16 cellular contexts compared by ENCODE assay signal in genomic region chr3:149010504-149010951, GRCh38. TPM values are rescaled to one million over a fixed set of nuclear protein-coding genes. Genes with fewer than 3 reads are reported as not detected.
A peak's percentile ranks its signal among the peaks of the same experiment; 100 is the strongest.
DNase-seq lines count a peak whose midpoint lies in the region; ATAC-seq and TF ChIP-seq lines count a peak whose summit lies in the region.
"Had no signal": no experiment of that assay in that cellular context is flagged by ENCODE, and none has a peak within 500 bp of the region (broad histone marks: within the 10 kb centered on the region; RNA-seq: fewer than 3 reads in every experiment).

No MANE protein-coding gene starts in this region.

- no peak for ATAC-seq in activated naive CD4-positive, alpha-beta T cell treated with anti-CD3 and anti-CD28 coated beads, Interleukin-2, amount 50 U/mL, for 72 hours
- no peak for ATAC-seq in GM18502 (IDR thresholded peaks at IDR 0.05; ENCODE audit: poor library complexity, unreplicated experiment)
- ATAC-seq in HG03460 (IDR thresholded peaks at IDR 0.05; ENCODE audit: unreplicated experiment) = no peak

- H3K27me3 Mint-ChIP-seq in neural progenitor cell (ENCODE audit: insufficient read depth, low read depth) = peaks cover 5% of the 10 kb centered on the region

- no peaks in the 10 kb centered on the region for H3K9me3 ChIP-seq in AG04450 (ENCODE audit: control insufficient read depth, insufficient read depth, low read length)
- H3K9me3 ChIP-seq in esophagus muscularis mucosa = no peaks in the 10 kb centered on the region
- H3K9me3 ChIP-seq in neural progenitor cell (ENCODE audit: low read depth) = no peaks in the 10 kb centered on the region
- H3K9me3 ChIP-seq: breast epithelium had no signal

- H3K4me1 Mint-ChIP-seq in neural progenitor cell = peaks cover 3% of the 10 kb centered on the region

- TF ChIP-seq POLR2A in esophagus muscularis mucosa (IDR thresholded peaks at IDR 0.05; ENCODE audit: low read depth) = no peak

- H3K4me1 ChIP-seq in KMS-11 (ENCODE audit: low read depth, poor library complexity, severe bottlenecking) (peaks cover 79% of the 10 kb centered on the region), esophagus muscularis mucosa (peaks cover 10 to 54% (median 45%) of the 10 kb centered on the region in 4 donors), neural progenitor cell (no peaks in the 10 kb centered on the region)
- H3K4me1 ChIP-seq: breast epithelium had no signal

- intact Hi-C loops in esophagus muscularis mucosa (cut with DNase I) = loop anchor here (10.0 kb wide), 1 partner anchor 56 kb away; no protein-coding TSS in a partner anchor

- H3K27ac Mint-ChIP-seq in neural progenitor cell = peak overlapping the region; percentile 13
- no peak overlapping the region for H3K27ac Mint-ChIP-seq in activated naive CD4-positive, alpha-beta T cell treated with anti-CD3 and anti-CD28 coated beads, Interleukin-2, amount 50 U/mL, for 72 hours

- no peaks in the 10 kb centered on the region for H3K9me3 Mint-ChIP-seq in neural progenitor cell
- H3K9me3 Mint-ChIP-seq in activated naive CD4-positive, alpha-beta T cell treated with anti-CD3 and anti-CD28 coated beads, Interleukin-2, amount 50 U/mL, for 72 hours = no peaks in the 10 kb centered on the region

- POLR2A ChIA-PET in AG04450 (lab: Yijun Ruan, JAX) = no interaction called here

- H3K36me3 ChIP-seq in KMS-11 (ENCODE audit: insufficient read depth) = peaks cover 66% of the 10 kb centered on the region
- H3K36me3 ChIP-seq in esophagus muscularis mucosa = peaks cover 12 to 81% (median 57%) of the 10 kb centered on the region in 4 donors
- no peaks in the 10 kb centered on the region for H3K36me3 ChIP-seq in neural progenitor cell
- H3K36me3 ChIP-seq: breast epithelium had no signal

- TF ChIP-seq EP300 in esophagus muscularis mucosa (IDR thresholded peaks at IDR 0.05) = no peak

- H3K9ac ChIP-seq in KMS-11 (no peak overlapping the region), neural progenitor cell (no peak overlapping the region)

- H3K79me2 ChIP-seq in KMS-11 (ENCODE audit: insufficient read depth, low read depth) (peaks cover 88% of the 10 kb centered on the region), neural progenitor cell (ENCODE audit: low read depth) (no peaks in the 10 kb centered on the region)

- H3F3A ChIP-seq in neural progenitor cell (ENCODE audit: low read depth) = no peaks in the 10 kb centered on the region

- peak overlapping the region; percentile 71 for H3K27ac ChIP-seq in AG04450 (ENCODE audit: low read depth, low read length)
- peak overlapping the region; percentile 13; the same call in 1 of the 2 replicates for H3K27ac ChIP-seq in KMS-11
- H3K27ac ChIP-seq in esophagus muscularis mucosa (replicated peaks in 1 of 4) = peak overlapping the region; percentile 71 to 81 (median 72)
- no peak overlapping the region for H3K27ac ChIP-seq in neural progenitor cell
- H3K27ac ChIP-seq: breast epithelium had no signal

- no peak for TF ChIP-seq CTCF in AG04450 (IDR thresholded peaks at IDR 0.05; ENCODE audit: low read depth, low read length)
- TF ChIP-seq CTCF in KMS-11 (conservative IDR thresholded peaks at IDR 0.05; ENCODE audit: low read depth, low read length) = no peak
- TF ChIP-seq CTCF in esophagus muscularis mucosa (IDR thresholded peaks at IDR 0.05) = no peak
- no peak for TF ChIP-seq CTCF in neural progenitor cell (IDR thresholded peaks at IDR 0.05)

- no peak overlapping the region for H2AFZ ChIP-seq in KMS-11 (ENCODE audit: low read depth)
- H2AFZ ChIP-seq in neural progenitor cell (replicated peaks) = no peak overlapping the region

- H4K20me1 ChIP-seq in KMS-11 (ENCODE audit: insufficient read depth) (no peaks in the 10 kb centered on the region), neural progenitor cell (ENCODE audit: low read depth) (no peaks in the 10 kb centered on the region)

- no peaks in the 10 kb centered on the region for H3K27me3 ChIP-seq in AG04450 (ENCODE audit: control insufficient read depth, insufficient read depth, low read length)
- no peaks in the 10 kb centered on the region for H3K27me3 ChIP-seq in KMS-11 (ENCODE audit: insufficient read depth, low read depth)
- no peaks in the 10 kb centered on the region for H3K27me3 ChIP-seq in esophagus muscularis mucosa
- no peaks in the 10 kb centered on the region for H3K27me3 ChIP-seq in neural progenitor cell
- H3K27me3 ChIP-seq: breast epithelium, neutrophil had no signal

- H3K4me2 ChIP-seq in KMS-11 = 0 out of 2 replicates have a peak overlapping the region, but pooled peaks have one; percentile 5
- H3K4me2 ChIP-seq in neural progenitor cell = no peak overlapping the region

- DNase-seq in AG04450 (ENCODE audit: low read depth, low spot score) (no peak), esophagus muscularis mucosa (ENCODE audit: extremely low spot score) (no peak), neural progenitor cell (ENCODE audit: low spot score) (no peak), ecto neural progenitor cell (ENCODE audit: low spot score) (no peak)
- no peak for DNase-seq in activated naive CD4-positive, alpha-beta T cell treated with anti-CD3 and anti-CD28 coated beads, Interleukin-2, amount 50 U/mL, for 72 hours (ENCODE audit: low spot score in 2 of 2)
- DNase-seq: activated CD4-positive, alpha-beta T cell treated with anti-CD3 and anti-CD28 coated beads for 4 hours; activated effector memory CD4-positive, alpha-beta T cell treated with anti-CD3 and anti-CD28 coated beads, Interleukin-2, amount 50 U/mL, for 16 hours; hypothalamus; NCI-H1092; NCI-H2227 treated with DMSO at 0.1 percent for 48 hours had no signal

- H3K36me3 Mint-ChIP-seq in neural progenitor cell = peaks cover 17% of the 10 kb centered on the region
- H3K36me3 Mint-ChIP-seq in activated naive CD4-positive, alpha-beta T cell treated with anti-CD3 and anti-CD28 coated beads, Interleukin-2, amount 50 U/mL, for 72 hours = peaks cover 34 to 35% of the 10 kb centered on the region in 2 donors

- H3K4me3 ChIP-seq in AG04450 (ENCODE audit: low read depth, low read length) = no peak overlapping the region
- no peak overlapping the region for H3K4me3 ChIP-seq in KMS-11 (IDR thresholded peaks at IDR 0.05; ENCODE audit: insufficient read depth, low read depth, low read length)
- no peak overlapping the region for H3K4me3 ChIP-seq in esophagus muscularis mucosa
- H3K4me3 ChIP-seq in neural progenitor cell = no peak overlapping the region
- H3K4me3 ChIP-seq: breast epithelium, lung had no signal

- 46% methylated on average over 5 of the region's 6 CpGs for WGBS in esophagus muscularis mucosa

- H3K4me3 Mint-ChIP-seq in neural progenitor cell = no peak overlapping the region

- CTCF ChIA-PET in AG04450 (lab: Charles Lee) = no interaction called here

RNA-seq across cellular contexts. Expression of gene GYG1, which starts 19.2 kb away (rescaled TPM):
- 70.0 and 75.2 TPM in 2 replicates for polyA plus RNA-seq in AG04450 (2011; rRNA removed)
- polyA minus RNA-seq in AG04450 (2011; rRNA and poly(A)+ RNA removed) = 54.6 and 65.1 TPM in 2 replicates
- total RNA-seq in esophagus muscularis mucosa = 100 to 1,000 TPM; 101 to 177 (median 141) TPM
- 20.7 and 22.0 TPM in 2 replicates for total RNA-seq in neural progenitor cell (ENCODE audit: low replicate concordance)
- total RNA-seq in activated naive CD4-positive, alpha-beta T cell treated with anti-CD3 and anti-CD28 coated beads, Interleukin-2, amount 50 U/mL, for 72 hours = 10 to 100 TPM; 10.7 to 12.8 TPM
